ENCODE assay signal across 8 cellular contexts in genomic region chr10:84256510-84257342, GRCh38. TPM values are rescaled to one million over a fixed set of nuclear protein-coding genes. Genes with fewer than 3 reads are reported as not detected.
DNase-seq lines count a peak whose midpoint lies in the region; ATAC-seq and TF ChIP-seq lines count a peak whose summit lies in the region.

No MANE protein-coding gene starts in this region.

- H3K27me3 Mint-ChIP-seq in activated naive CD4-positive, alpha-beta T cell treated with anti-CD3 and anti-CD28 coated beads for 36 hours (ENCODE audit: low read depth): peaks cover 19% of the 10 kb centered on the region

- peaks cover 7% of the 10 kb centered on the region for H3K4me1 Mint-ChIP-seq in activated naive CD4-positive, alpha-beta T cell treated with anti-CD3 and anti-CD28 coated beads for 36 hours (ENCODE audit: low read depth)

- H3K4me1 ChIP-seq in heart right ventricle: peaks cover 0 to 9% (median 0%) of the 10 kb centered on the region in 9 donors
- no peaks in the 10 kb centered on the region for H3K4me1 ChIP-seq in skeletal muscle satellite cell (ENCODE audit: control insufficient read depth, insufficient read depth, low read length)
- H3K4me1 ChIP-seq in effector memory CD4-positive, alpha-beta T cell (ENCODE audit: control insufficient read depth, insufficient read depth, low read length, poor library complexity, severe bottlenecking): no peaks in the 10 kb centered on the region

- intact Hi-C loops in activated naive CD4-positive, alpha-beta T cell treated with anti-CD3 and anti-CD28 coated beads for 36 hours (cut with micrococcal nuclease): loop anchor here (2.0 kb wide), 1 partner anchor 108 kb away; no protein-coding TSS in a partner anchor
- intact Hi-C loops in heart right ventricle (cut with DNase I): loop anchor here in 1 of 10 donors (5.0 kb wide), 1 partner anchor 109 kb away; no protein-coding TSS in a partner anchor

- H3K9ac ChIP-seq in skeletal muscle satellite cell (ENCODE audit: low read depth, low read length): peak overlapping the region; percentile 42

- 35 to 36% methylated on average over 35 of the region's 35 CpGs for WGBS in heart right ventricle, 2 donors

- peak overlapping the region; percentile 31 for H3K4me2 ChIP-seq in skeletal muscle satellite cell (ENCODE audit: low read length)

- no peak for DNase-seq in LNCaP clone FGC (ENCODE audit: low read depth)
- peak; percentile 73 for DNase-seq in activated naive CD4-positive, alpha-beta T cell treated with anti-CD3 and anti-CD28 coated beads for 36 hours
- DNase-seq in heart right ventricle: peak; percentile 46 to 60
- no peak for DNase-seq in RPMI8226
- no peak for DNase-seq in effector memory CD4-positive, alpha-beta T cell

- H3K9me3 ChIP-seq in heart right ventricle (peaks cover 0 to 4% (median 0%) of the 10 kb centered on the region in 11 donors), skeletal muscle satellite cell (replicated peaks; ENCODE audit: low read length) (no peaks in the 10 kb centered on the region)
- H3K9me3 ChIP-seq in effector memory CD4-positive, alpha-beta T cell (ENCODE audit: control insufficient read depth, low read length): no peaks in the 10 kb centered on the region

- H3K36me3 ChIP-seq in heart right ventricle (no peaks in the 10 kb centered on the region), skeletal muscle satellite cell (ENCODE audit: insufficient read depth, low read length) (no peaks in the 10 kb centered on the region)
- no peaks in the 10 kb centered on the region for H3K36me3 ChIP-seq in effector memory CD4-positive, alpha-beta T cell (ENCODE audit: control insufficient read depth, insufficient read depth, low read length)

- no peaks in the 10 kb centered on the region for H3K9me3 Mint-ChIP-seq in activated naive CD4-positive, alpha-beta T cell treated with anti-CD3 and anti-CD28 coated beads for 36 hours

- ATAC-seq in GM18868 (IDR thresholded peaks at IDR 0.05; ENCODE audit: unreplicated experiment) (peak; percentile 79), heart right ventricle (peak; percentile 10 to 75 (median 58)), HG02870 (IDR thresholded peaks at IDR 0.05; ENCODE audit: unreplicated experiment) (no peak)

- H3K27ac ChIP-seq in heart right ventricle: no peak overlapping the region
- H3K27ac ChIP-seq in effector memory CD4-positive, alpha-beta T cell (ENCODE audit: insufficient read depth, low read length, poor library complexity, severe bottlenecking): no peak overlapping the region

- CTCF ChIA-PET in activated naive CD4-positive, alpha-beta T cell treated with anti-CD3 and anti-CD28 coated beads for 36 hours (lab: Charles Lee): interaction anchor here (0.6 to 2.2 kb wide), 18 partner anchors 10 to 344 kb away, joined by 3 to 20 read pairs (median 4); no protein-coding TSS in a partner anchor

- H3K4me3 Mint-ChIP-seq in activated naive CD4-positive, alpha-beta T cell treated with anti-CD3 and anti-CD28 coated beads for 36 hours: no peak overlapping the region

- peak; percentile 35 for TF ChIP-seq CTCF in LNCaP clone FGC (IDR thresholded peaks at IDR 0.05; ENCODE audit: control insufficient read depth, extremely low read depth, insufficient read depth)
- TF ChIP-seq CTCF in heart right ventricle (IDR thresholded peaks at IDR 0.05): peak; percentile 13 to 71 (median 63)

- H3K36me3 Mint-ChIP-seq in activated naive CD4-positive, alpha-beta T cell treated with anti-CD3 and anti-CD28 coated beads for 36 hours (ENCODE audit: low read depth): no peaks in the 10 kb centered on the region

- H3K27me3 ChIP-seq in heart right ventricle: peaks cover 0 to 41% (median 18%) of the 10 kb centered on the region in 7 donors
- peaks cover 30% of the 10 kb centered on the region for H3K27me3 ChIP-seq in skeletal muscle satellite cell (ENCODE audit: control insufficient read depth, insufficient read depth, low read length)
- H3K27me3 ChIP-seq in effector memory CD4-positive, alpha-beta T cell (replicated peaks; ENCODE audit: control insufficient read depth, insufficient read depth, low read length, poor library complexity, severe bottlenecking): no peaks in the 10 kb centered on the region

- no peak overlapping the region for H3K27ac Mint-ChIP-seq in activated naive CD4-positive, alpha-beta T cell treated with anti-CD3 and anti-CD28 coated beads for 36 hours

- H3K4me3 ChIP-seq in LNCaP clone FGC (ENCODE audit: low read depth, low read length) (no peak overlapping the region), heart right ventricle (no peak overlapping the region), skeletal muscle satellite cell (ENCODE audit: low read length) (peak overlapping the region; percentile 47)
- no peak overlapping the region for H3K4me3 ChIP-seq in effector memory CD4-positive, alpha-beta T cell (ENCODE audit: insufficient read depth, low read depth, low read length, poor library complexity, severe bottlenecking)

RNA-seq across cellular contexts. Expression of gene RGR, which starts 11.9 kb away (rescaled TPM):
- total RNA-seq in activated naive CD4-positive, alpha-beta T cell treated with anti-CD3 and anti-CD28 coated beads for 36 hours: not detected
- total RNA-seq in heart right ventricle: 1 to 10 TPM in 1 of 10 donors, under 1 TPM in 4, not detected in 5; 0.13 to 3.1 (median 0.53) TPM
- 1 to 10 TPM in 1 of 2 donors, under 1 TPM in 1; 0.16 to 4.0 TPM for polyA plus RNA-seq in heart right ventricle
- not detected in 2 replicates for total RNA-seq in skeletal muscle satellite cell (2012; rRNA removed)

RNA-seq across cellular contexts. Expression of gene LRIT1, which starts 15.4 kb away (rescaled TPM):
- not detected for total RNA-seq in activated naive CD4-positive, alpha-beta T cell treated with anti-CD3 and anti-CD28 coated beads for 36 hours
- under 1 TPM in 2 of 10 donors, not detected in 8; 0.10 to 0.17 TPM for total RNA-seq in heart right ventricle
- not detected for polyA plus RNA-seq in heart right ventricle
- total RNA-seq in skeletal muscle satellite cell (2012; rRNA removed): not detected in 2 replicates

RNA-seq across cellular contexts. Expression of gene LRIT2, which starts 31.4 kb away (rescaled TPM):
- total RNA-seq in activated naive CD4-positive, alpha-beta T cell treated with anti-CD3 and anti-CD28 coated beads for 36 hours: not detected
- not detected for total RNA-seq in heart right ventricle
- not detected for polyA plus RNA-seq in heart right ventricle
- total RNA-seq in skeletal muscle satellite cell (2012; rRNA removed): not detected in 2 replicates

Comparison
In these comparisons a context has a peak if more than half of its experiments do, and no peak if none do; other contexts are left out.
1. DNase-seq: peak in activated naive CD4-positive, alpha-beta T cell treated with anti-CD3 and anti-CD28 coated beads for 36 hours (single experiment) and heart right ventricle (2 of 2); none in LNCaP clone FGC (single experiment), RPMI8226 (single experiment) and effector memory CD4-positive, alpha-beta T cell (0 of 3).